Comparison of ENCODE assay signal across 9 cellular contexts in the genomic region with DNA sequence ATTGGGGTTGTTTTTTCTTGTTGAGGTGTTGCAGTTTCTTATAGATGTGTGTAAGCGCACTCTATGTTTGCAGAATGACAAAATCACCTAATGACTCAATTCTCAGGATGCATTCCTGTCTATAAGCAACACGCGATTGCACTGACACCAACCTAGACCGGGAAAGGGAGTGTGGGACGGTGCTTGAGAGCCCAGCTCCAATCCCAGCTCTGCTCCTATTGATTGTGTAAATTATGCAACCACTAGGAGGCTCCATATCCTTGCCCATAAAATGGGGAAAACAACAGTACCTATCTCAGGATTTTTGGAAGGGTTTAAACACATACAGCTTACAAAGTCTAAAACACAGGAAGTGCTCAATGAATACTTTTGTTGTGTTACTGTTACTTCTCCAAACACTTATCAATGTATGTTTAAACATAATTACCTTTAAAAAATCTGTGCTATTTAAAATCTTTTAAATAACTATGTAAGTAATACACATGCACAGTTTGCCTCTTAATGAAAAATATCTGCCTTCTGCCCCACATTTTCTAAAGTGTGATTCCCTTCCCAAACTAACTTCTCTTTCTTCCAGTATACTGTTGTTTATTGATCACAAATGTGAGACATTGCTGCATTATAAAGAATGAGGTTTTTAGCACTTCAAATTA.
DNase-seq lines count a peak whose midpoint lies in the region; ATAC-seq and TF ChIP-seq lines count a peak whose summit lies in the region.
"Had no signal": no experiment of that assay in that cellular context is flagged by ENCODE, and none has a peak within 500 bp of the region (broad histone marks: within the 10 kb centered on the region; RNA-seq: fewer than 3 reads in every experiment).

No MANE protein-coding gene starts in this region.

- H3K4me3 ChIP-seq in foreskin fibroblast (ENCODE audit: low read depth in 1 of 2, low read length in 2 of 2), result no peak overlapping the region
- H3K4me3 ChIP-seq: BLaER1 treated with 17β-estradiol and CSF1 and Interleukin-3, amounts not matched to agents 10 nM and 100 nM had no signal

- no peaks in the 10 kb centered on the region for H3K9me3 Mint-ChIP-seq in stimulated activated memory B cell treated with anti-CD40 and anti-IgM and Interleukin-4, amounts not matched to agents 10 μg/mL and 1 μg/mL and 100 μg/mL, for 72 hours
- H3K9me3 Mint-ChIP-seq in CD14-positive monocyte, result peaks cover 0 to 2% (median 0%) of the 10 kb centered on the region in 7 donors

- TF ChIP-seq CTCF in RWPE1 (conservative IDR thresholded peaks at IDR 0.05; ENCODE audit: low read depth) (peak; percentile 57), foreskin fibroblast (IDR thresholded peaks at IDR 0.05; ENCODE audit: low read depth, low read length) (peak; percentile 58), CD14-positive monocyte (IDR thresholded peaks at IDR 0.05) (no peak)

- no peaks in the 10 kb centered on the region for H3K4me1 Mint-ChIP-seq in stimulated activated memory B cell treated with anti-CD40 and anti-IgM and Interleukin-4, amounts not matched to agents 10 μg/mL and 1 μg/mL and 100 μg/mL, for 72 hours
- H3K4me1 Mint-ChIP-seq in CD14-positive monocyte, result no peaks in the 10 kb centered on the region

- H3K27ac Mint-ChIP-seq in stimulated activated memory B cell treated with anti-CD40 and anti-IgM and Interleukin-4, amounts not matched to agents 10 μg/mL and 1 μg/mL and 100 μg/mL, for 72 hours, result no peak overlapping the region
- H3K27ac Mint-ChIP-seq in CD14-positive monocyte, result no peak overlapping the region

- CTCF ChIA-PET in RWPE1 (lab: Yijun Ruan, JAX), result interaction anchor here (0.5 to 1.0 kb wide), 6 partner anchors 14 to 769 kb away, joined by 3 to 6 read pairs (median 3); no protein-coding TSS in a partner anchor

- intact Hi-C loops in CD14-positive monocyte (cut with micrococcal nuclease), result no loop called here

- POLR2A ChIA-PET in RWPE1 (lab: Yijun Ruan, JAX; ENCODE audit: low non-redundant PET), result no interaction called here

- no peak for ATAC-seq in stimulated activated memory B cell treated with anti-CD40 and anti-IgM and Interleukin-4, amounts not matched to agents 10 μg/mL and 1 μg/mL and 100 μg/mL, for 72 hours

- no peak overlapping the region for H3K27ac ChIP-seq in RWPE1
- H3K27ac ChIP-seq: BLaER1 treated with 17β-estradiol and CSF1 and Interleukin-3, amounts not matched to agents 10 nM and 100 nM had no signal

- no peak overlapping the region for H3K4me3 Mint-ChIP-seq in stimulated activated memory B cell treated with anti-CD40 and anti-IgM and Interleukin-4, amounts not matched to agents 10 μg/mL and 1 μg/mL and 100 μg/mL, for 72 hours
- H3K4me3 Mint-ChIP-seq in CD14-positive monocyte, result no peak overlapping the region

- DNase-seq in NCI-H2171 treated with DMSO at 0.1 percent for 48 hours (lab: John Stamatoyannopoulos, UW) (peak; percentile 40), NCI-H2171 (lab: John Stamatoyannopoulos, UW) (no peak), HT-29 (ENCODE audit: low spot score) (peak; percentile 66), RWPE1 (ENCODE audit: low spot score) (peak; percentile 71), foreskin fibroblast (peak; percentile 26 to 67), pons (ENCODE audit: low spot score) (peak; percentile 70), CD14-positive monocyte (ENCODE audit: low spot score) (no peak)

- H3K27me3 Mint-ChIP-seq in stimulated activated memory B cell treated with anti-CD40 and anti-IgM and Interleukin-4, amounts not matched to agents 10 μg/mL and 1 μg/mL and 100 μg/mL, for 72 hours, result no peaks in the 10 kb centered on the region
- peaks cover 0 to 3% (median 2%) of the 10 kb centered on the region in 3 donors for H3K27me3 Mint-ChIP-seq in CD14-positive monocyte (ENCODE audit: low read depth in 3 of 3)

- H3K36me3 Mint-ChIP-seq in stimulated activated memory B cell treated with anti-CD40 and anti-IgM and Interleukin-4, amounts not matched to agents 10 μg/mL and 1 μg/mL and 100 μg/mL, for 72 hours, result no peaks in the 10 kb centered on the region
- no peaks in the 10 kb centered on the region for H3K36me3 Mint-ChIP-seq in CD14-positive monocyte

Comparison
In these comparisons a context has a peak if more than half of its experiments do, and no peak if none do; other contexts are left out.
1. DNase-seq: peak in NCI-H2171 treated with DMSO at 0.1 percent for 48 hours (single experiment), HT-29 (single experiment), RWPE1 (single experiment), foreskin fibroblast (2 of 2) and pons (single experiment); none in NCI-H2171 (single experiment) and CD14-positive monocyte (single experiment).